27 cellular contexts compared by ENCODE assay signal in genomic region chr15:66066005-66066404, GRCh38.
"Had no signal": no experiment of that assay in that cellular context is flagged by ENCODE, and none has a peak within 500 bp of the region (broad histone marks: within the 10 kb centered on the region; RNA-seq: fewer than 3 reads in every experiment).

No MANE protein-coding gene starts in this region.

- H3K4me3 ChIP-seq: ascending aorta, cardiac muscle cell, esophagus muscularis mucosa, heart right ventricle, right lobe of liver, stomach, suprapubic skin, tibial artery had no signal

- H3K4me3 Mint-ChIP-seq: activated CD4-positive, alpha-beta T cell treated with anti-CD3 and anti-CD28 coated beads for 36 hours; activated CD8-positive, alpha-beta memory T cell treated with anti-CD3 and anti-CD28 coated beads, Interleukin-2, amount 10 ng/mL, durations not matched to agents 7 days and 5 days; activated CD8-positive, alpha-beta T cell treated with anti-CD3 and anti-CD28 coated beads, Interleukin-2, amount 10 ng/mL, durations not matched to agents 7 days and 5 days; activated naive CD8-positive, alpha-beta T cell; brain; mesothelial cell of epicardium; naive thymus-derived CD8-positive, alpha-beta T cell; neural crest cell; stimulated activated naive B cell treated with anti-CD40 and anti-IgM and Interleukin-4, amounts not matched to agents 10 μg/mL and 1 μg/mL and 100 μg/mL, for 72 hours had no signal

- ATAC-seq: activated CD4-positive, alpha-beta T cell treated with anti-CD3 and anti-CD28 coated beads for 36 hours; activated CD8-positive, alpha-beta memory T cell treated with anti-CD3 and anti-CD28 coated beads, Interleukin-2, amount 10 ng/mL, durations not matched to agents 7 days and 5 days; activated CD8-positive, alpha-beta T cell treated with anti-CD3 and anti-CD28 coated beads, Interleukin-2, amount 10 ng/mL, durations not matched to agents 7 days and 5 days; naive thymus-derived CD8-positive, alpha-beta T cell; stimulated activated naive B cell treated with anti-CD40 and anti-IgM and Interleukin-4, amounts not matched to agents 10 μg/mL and 1 μg/mL and 100 μg/mL, for 72 hours had no signal

- H3K27ac ChIP-seq: ascending aorta, cardiac muscle cell, esophagus muscularis mucosa, heart right ventricle, right lobe of liver, stomach, suprapubic skin, tibial artery had no signal

- H3K27me3 Mint-ChIP-seq: activated CD4-positive, alpha-beta T cell treated with anti-CD3 and anti-CD28 coated beads for 36 hours; activated naive CD8-positive, alpha-beta T cell had no signal

- H3K4me1 Mint-ChIP-seq: activated CD4-positive, alpha-beta T cell treated with anti-CD3 and anti-CD28 coated beads for 36 hours; activated CD8-positive, alpha-beta memory T cell treated with anti-CD3 and anti-CD28 coated beads, Interleukin-2, amount 10 ng/mL, durations not matched to agents 7 days and 5 days; mesothelial cell of epicardium; naive thymus-derived CD8-positive, alpha-beta T cell; neural crest cell; stimulated activated naive B cell treated with anti-CD40 and anti-IgM and Interleukin-4, amounts not matched to agents 10 μg/mL and 1 μg/mL and 100 μg/mL, for 72 hours had no signal

- H3K36me3 ChIP-seq: ascending aorta, cardiac muscle cell, esophagus muscularis mucosa, heart right ventricle, right lobe of liver, stomach, suprapubic skin, tibial artery had no signal

- H3K27ac Mint-ChIP-seq: activated CD4-positive, alpha-beta T cell treated with anti-CD3 and anti-CD28 coated beads for 36 hours; activated CD8-positive, alpha-beta memory T cell treated with anti-CD3 and anti-CD28 coated beads, Interleukin-2, amount 10 ng/mL, durations not matched to agents 7 days and 5 days; activated CD8-positive, alpha-beta T cell treated with anti-CD3 and anti-CD28 coated beads, Interleukin-2, amount 10 ng/mL, durations not matched to agents 7 days and 5 days; activated naive CD8-positive, alpha-beta T cell; activated T-helper 2 cell treated with anti-CD3 and anti-CD28 coated beads, Interferon-gamma antibody, Interleukin-2, Interleukin-4, amounts not matched to agents 10 μg/mL and 5 μg/mL and 100 μg/mL, durations not matched to agents 14 hours and 24 hours and 36 hours; brain; mesothelial cell of epicardium; naive thymus-derived CD8-positive, alpha-beta T cell; stimulated activated naive B cell treated with anti-CD40 and anti-IgM and Interleukin-4, amounts not matched to agents 10 μg/mL and 1 μg/mL and 100 μg/mL, for 72 hours had no signal

- DNase-seq: activated CD4-positive, alpha-beta T cell treated with anti-CD3 and anti-CD28 coated beads for 36 hours; activated CD4-positive, CD25-positive, alpha-beta regulatory T cell; activated CD8-positive, alpha-beta memory T cell treated with anti-CD3 and anti-CD28 coated beads, Interleukin-2, amount 10 ng/mL, durations not matched to agents 7 days and 5 days; activated CD8-positive, alpha-beta T cell treated with anti-CD3 and anti-CD28 coated beads, Interleukin-2, amount 10 ng/mL, durations not matched to agents 7 days and 5 days; activated naive CD4-positive, alpha-beta T cell treated with Interleukin-2 at 50 U/mL for 16 hours; activated T-cell treated with anti-CD3 and anti-CD28 coated beads, Interleukin-2, amount 50 U/mL, for 48 hours; cortex of kidney; foreskin melanocyte; heart right ventricle; mammary epithelial cell; naive thymus-derived CD8-positive, alpha-beta T cell; stimulated activated CD4-positive, alpha-beta T cell treated with anti-CD3 and anti-CD28 coated beads, Interleukin-1b, Interleukin-23, amount 100 ng/mL, for 48 hours; stimulated activated CD4-positive, alpha-beta T cell treated with anti-CD3 and anti-CD28 coated beads, Interleukin-4, amount 100 ng/mL, for 4 hours; stimulated activated CD8-positive, alpha-beta memory T cell treated with anti-CD3 and anti-CD28 coated beads, Interleukin-4, amount 100 ng/mL, for 48 hours; stimulated activated naive B cell treated with anti-CD40 and anti-IgM and Interleukin-4, amounts not matched to agents 10 μg/mL and 1 μg/mL and 100 μg/mL, for 72 hours; stomach had no signal

- H3K27me3 ChIP-seq: ascending aorta, cardiac muscle cell, right lobe of liver, suprapubic skin had no signal

- H3K4me1 ChIP-seq: ascending aorta, esophagus muscularis mucosa, right lobe of liver, stomach, suprapubic skin, tibial artery had no signal

- H3K9me3 ChIP-seq: ascending aorta, right lobe of liver, stomach, suprapubic skin, tibial artery had no signal

- H3K9me3 Mint-ChIP-seq: activated T-helper 2 cell treated with anti-CD3 and anti-CD28 coated beads, Interferon-gamma antibody, Interleukin-2, Interleukin-4, amounts not matched to agents 10 μg/mL and 5 μg/mL and 100 μg/mL, durations not matched to agents 14 hours and 24 hours and 36 hours; mesothelial cell of epicardium; naive thymus-derived CD8-positive, alpha-beta T cell; neural crest cell had no signal

- H3K36me3 Mint-ChIP-seq: activated CD8-positive, alpha-beta memory T cell treated with anti-CD3 and anti-CD28 coated beads, Interleukin-2, amount 10 ng/mL, durations not matched to agents 7 days and 5 days; activated naive CD8-positive, alpha-beta T cell; brain; mesothelial cell of epicardium; naive thymus-derived CD8-positive, alpha-beta T cell; stimulated activated naive B cell treated with anti-CD40 and anti-IgM and Interleukin-4, amounts not matched to agents 10 μg/mL and 1 μg/mL and 100 μg/mL, for 72 hours had no signal
